Comparison of ENCODE assay signal across 15 cellular contexts in the genomic region with DNA sequence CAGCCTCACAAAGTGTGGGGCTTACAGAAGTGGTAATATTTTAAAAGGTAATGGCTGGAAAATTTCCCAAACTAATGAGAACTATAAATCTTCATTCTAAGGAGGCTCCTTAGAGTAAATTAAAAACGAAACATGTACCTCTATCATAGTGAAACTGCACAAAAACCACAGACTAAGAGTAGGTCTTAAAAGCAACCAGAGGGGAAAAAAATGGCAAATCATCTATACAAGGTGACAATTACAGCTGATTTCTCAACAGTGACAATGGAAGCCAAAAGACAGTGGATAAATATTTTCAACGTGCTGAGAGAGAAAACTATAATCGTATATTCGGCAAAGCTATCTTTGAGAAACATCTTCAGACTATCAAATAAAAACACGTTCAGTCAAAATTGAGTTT. TPM values are rescaled to one million over a fixed set of nuclear protein-coding genes. Genes with fewer than 3 reads are reported as not detected.
A peak's percentile ranks its signal among the peaks of the same experiment; 100 is the strongest.
DNase-seq lines count a peak whose midpoint lies in the region; ATAC-seq and TF ChIP-seq lines count a peak whose summit lies in the region.
"Had no signal": no experiment of that assay in that cellular context is flagged by ENCODE, and none has a peak within 500 bp of the region (broad histone marks: within the 10 kb centered on the region; RNA-seq: fewer than 3 reads in every experiment).

No MANE protein-coding gene starts in this region.

- ATAC-seq in GM18868 (IDR thresholded peaks at IDR 0.05; ENCODE audit: unreplicated experiment) (peak; percentile 64), HG02610 (IDR thresholded peaks at IDR 0.05; ENCODE audit: unreplicated experiment) (peak; percentile 74), WTC11 (no peak), GM21381 (IDR thresholded peaks at IDR 0.05; ENCODE audit: unreplicated experiment) (no peak)
- ATAC-seq: Panc1 had no signal

- peaks cover 17% of the 10 kb centered on the region for H3K36me3 Mint-ChIP-seq in WTC11

- CTCF ChIA-PET in WTC11 (lab: Charles Lee), result no interaction called here

- TF ChIP-seq CTCF in GM06990 (IDR thresholded peaks at IDR 0.05; ENCODE audit: insufficient read depth, low read length, poor library complexity, severe bottlenecking) (no peak), WTC11 (IDR thresholded peaks at IDR 0.05) (no peak)

- peaks cover 24% of the 10 kb centered on the region for H3K9me3 Mint-ChIP-seq in WTC11

- no peak overlapping the region for H3K4me3 ChIP-seq in GM06990 (replicated peaks; ENCODE audit: low read depth, low read length)
- H3K4me3 ChIP-seq: testis had no signal

- no peak overlapping the region for H3K27ac Mint-ChIP-seq in WTC11

- peaks cover 33% of the 10 kb centered on the region for H3K4me1 Mint-ChIP-seq in WTC11

- DNase-seq in GM06990 (ENCODE audit: extremely low read depth, insufficient read length) (peak; percentile 27), WTC11 (ENCODE audit: low spot score) (no peak), pons (ENCODE audit: low spot score) (no peak), NCI-H2029 (lab: John Stamatoyannopoulos, UW) (no peak), SK-N-DZ (ENCODE audit: low spot score) (no peak)
- DNase-seq: activated CD8-positive, alpha-beta memory T cell treated with anti-CD3 and anti-CD28 coated beads, Interleukin-2, amount 50 U/mL, for 48 hours; DMS79; hypothalamus; IMR-90; stimulated activated CD4-positive, alpha-beta T cell treated with anti-CD3 and anti-CD28 coated beads, Interleukin-4, amount 100 ng/mL, for 24 hours; testis had no signal

- H3K27me3 Mint-ChIP-seq in WTC11 (ENCODE audit: low read depth), result no peaks in the 10 kb centered on the region

- no peak overlapping the region for H3K4me3 Mint-ChIP-seq in WTC11

- POLR2A ChIA-PET in WTC11 (lab: Charles Lee), result no interaction called here

- H3K27me3 ChIP-seq in GM06990 (replicated peaks; ENCODE audit: control insufficient read depth, insufficient read depth, low read length), result no peaks in the 10 kb centered on the region
- H3K27me3 ChIP-seq: testis had no signal

- H3K36me3 ChIP-seq in GM06990 (ENCODE audit: control insufficient read depth, insufficient read depth, low read length), result peaks cover 2% of the 10 kb centered on the region; the same call in 1 of the 2 replicates

TF ChIP-seq in WTC11, 78 proteins besides CTCF, POLR2A, EP300 and RAD21:
- TF ChIP-seq IRF1 (CRISPR knock-in tag; IDR thresholded peaks at IDR 0.05) (no peak), CREB1 (CRISPR knock-in tag; IDR thresholded peaks at IDR 0.05) (no peak), ZNF317 (CRISPR knock-in tag; IDR thresholded peaks at IDR 0.05; ENCODE audit: borderline replicate concordance, low read depth) (peak; percentile 94)

RNA-seq across cellular contexts. Expression of gene HEG1, which starts 20.6 kb away (rescaled TPM):
- total RNA-seq in WTC11 (2021), result 7.9 to 14.6 TPM (median 8.7 TPM) in 3 replicates
- polyA plus RNA-seq in SK-N-DZ (2014; cell fraction: cytosol; rRNA removed), result 2.4 and 8.2 TPM in 2 replicates
- polyA plus RNA-seq in SK-N-DZ (2014; cell fraction: nucleus; rRNA removed), result 1.9 and 3.7 TPM in 2 replicates

Comparison
In these comparisons a context has a peak if more than half of its experiments do, and no peak if none do; other contexts are left out.
1. ATAC-seq: peak in GM18868 (single experiment) and HG02610 (single experiment); none in WTC11 (single experiment) and GM21381 (single experiment).